ENCODE assay signal across 10 cellular contexts in genomic region chr1:30522031-30523004, GRCh38.
DNase-seq lines count a peak whose midpoint lies in the region; ATAC-seq and TF ChIP-seq lines count a peak whose summit lies in the region.
"Had no signal": no experiment of that assay in that cellular context is flagged by ENCODE, and none has a peak within 500 bp of the region (broad histone marks: within the 10 kb centered on the region; RNA-seq: fewer than 3 reads in every experiment).

No MANE protein-coding gene starts in this region.

- no peak overlapping the region for H3K27ac ChIP-seq in upper lobe of left lung

- H3K4me1 ChIP-seq in upper lobe of left lung: no peaks in the 10 kb centered on the region

- no peak for TF ChIP-seq POLR2A in upper lobe of left lung (IDR thresholded peaks at IDR 0.05)

- no peaks in the 10 kb centered on the region for H3K9me3 ChIP-seq in upper lobe of left lung

- H3K27me3 ChIP-seq in upper lobe of left lung: no peaks in the 10 kb centered on the region

- TF ChIP-seq EP300 in upper lobe of left lung (IDR thresholded peaks at IDR 0.05): peak in 1 of 4 donors; percentile 24

- H3K4me3 ChIP-seq in choroid plexus epithelial cell (ENCODE audit: low read depth, low read length) (no peak overlapping the region), upper lobe of left lung (no peak overlapping the region)

- TF ChIP-seq CTCF in choroid plexus epithelial cell (conservative IDR thresholded peaks at IDR 0.05; ENCODE audit: low read depth, low read length): no peak
- peak in 1 of 6 experiments; percentile 5 for TF ChIP-seq CTCF in upper lobe of left lung (IDR thresholded peaks at IDR 0.05)

- ATAC-seq in left lobe of liver (peak; percentile 86), upper lobe of left lung (ENCODE audit: low FRiP score in 2 of 2) (peak; percentile 21 to 79), GM21367 (IDR thresholded peaks at IDR 0.05; ENCODE audit: unreplicated experiment) (no peak)

- peak; percentile 12 for DNase-seq in NCI-H2171 treated with DMSO at 0.1 percent for 48 hours (lab: John Stamatoyannopoulos, UW)
- no peak for DNase-seq in NCI-H2171 (lab: John Stamatoyannopoulos, UW)
- DNase-seq in choroid plexus epithelial cell (ENCODE audit: low read depth): peak; percentile 52
- DNase-seq in left lobe of liver (ENCODE audit: low spot score): peak; percentile 92
- DNase-seq in upper lobe of left lung: peak in 1 of 2 donors; percentile 24
- DNase-seq in OCI-M1 (lab: John Stamatoyannopoulos, UW): no peak
- no peak for DNase-seq in T-helper 2 cell
- DNase-seq: 8988T, NCI-H524 had no signal

- WGBS in upper lobe of left lung, 2 donors: 44 to 51% methylated on average over 14 to 17 of the region's 17 CpGs

- H3K36me3 ChIP-seq in upper lobe of left lung: no peaks in the 10 kb centered on the region

Comparison
In these comparisons a context has a peak if more than half of its experiments do, and no peak if none do; other contexts are left out.
1. DNase-seq: peak in NCI-H2171 treated with DMSO at 0.1 percent for 48 hours (single experiment), choroid plexus epithelial cell (single experiment) and left lobe of liver (single experiment); none in NCI-H2171 (single experiment), OCI-M1 (single experiment) and T-helper 2 cell (0 of 5).